ENCODE assay signal across 17 cellular contexts in the genomic region with DNA sequence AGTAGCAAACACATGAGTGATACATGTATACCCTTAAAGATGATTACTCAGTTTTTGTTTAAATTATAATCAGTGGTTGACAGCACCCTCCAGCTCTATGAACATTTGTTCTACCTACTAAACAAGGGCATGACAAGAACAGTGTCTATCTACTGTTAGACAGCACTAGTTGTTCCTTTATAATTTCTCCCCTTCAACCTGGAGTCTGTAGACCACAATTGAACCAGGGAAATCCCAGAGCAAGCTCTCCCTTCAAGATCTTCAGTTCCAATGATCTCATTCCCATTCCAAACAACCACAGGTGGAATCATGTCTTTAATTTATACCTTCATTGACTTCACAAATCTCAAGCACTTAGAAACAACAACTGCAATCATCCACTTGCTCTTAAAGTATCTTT.
DNase-seq lines count a peak whose midpoint lies in the region; ATAC-seq and TF ChIP-seq lines count a peak whose summit lies in the region.
"Had no signal": no experiment of that assay in that cellular context is flagged by ENCODE, and none has a peak within 500 bp of the region (broad histone marks: within the 10 kb centered on the region; RNA-seq: fewer than 3 reads in every experiment).

No MANE protein-coding gene starts in this region.

- H3K27me3 ChIP-seq in AG04450 (ENCODE audit: control insufficient read depth, insufficient read depth, low read length) = no peaks in the 10 kb centered on the region
- H3K27me3 ChIP-seq: BLaER1 treated with 17β-estradiol and CSF1 and Interleukin-3, amounts not matched to agents 10 nM and 100 nM had no signal

- TF ChIP-seq CTCF in AG04450 (IDR thresholded peaks at IDR 0.05; ENCODE audit: low read depth, low read length) (no peak), fibroblast of villous mesenchyme (IDR thresholded peaks at IDR 0.05; ENCODE audit: insufficient read depth, low read depth, low read length) (no peak)

- H3K4me1 Mint-ChIP-seq in stimulated activated naive B cell treated with anti-CD40 and anti-IgM and Interleukin-4, amounts not matched to agents 10 μg/mL and 1 μg/mL and 100 μg/mL, for 72 hours = no peaks in the 10 kb centered on the region
- H3K4me1 Mint-ChIP-seq: CD8-positive, alpha-beta memory T cell had no signal

- H3K4me3 ChIP-seq in AG04450 (ENCODE audit: low read depth, low read length) = no peak overlapping the region
- no peak overlapping the region for H3K4me3 ChIP-seq in fibroblast of villous mesenchyme (ENCODE audit: low read depth, low read length)
- H3K4me3 ChIP-seq: BLaER1 treated with 17β-estradiol and CSF1 and Interleukin-3, amounts not matched to agents 10 nM and 100 nM had no signal

- H3K27ac ChIP-seq in AG04450 (ENCODE audit: low read depth, low read length) = peak overlapping the region; percentile 74
- H3K27ac ChIP-seq: BLaER1 treated with 17β-estradiol and CSF1 and Interleukin-3, amounts not matched to agents 10 nM and 100 nM had no signal

- no peaks in the 10 kb centered on the region for H3K27me3 Mint-ChIP-seq in stimulated activated naive B cell treated with anti-CD40 and anti-IgM and Interleukin-4, amounts not matched to agents 10 μg/mL and 1 μg/mL and 100 μg/mL, for 72 hours

- peak; percentile 24 for DNase-seq in AG04450 (ENCODE audit: low read depth, low spot score)
- peak; percentile 4 for DNase-seq in NCI-H226
- DNase-seq in fibroblast of villous mesenchyme (ENCODE audit: low read depth) = peak; percentile 3
- DNase-seq in myocyte (ENCODE audit: low read depth) = peak; percentile 56
- DNase-seq in NCI-H524 (lab: John Stamatoyannopoulos, UW) = no peak
- no peak for DNase-seq in stimulated activated CD8-positive, alpha-beta memory T cell treated with anti-CD3 and anti-CD28 coated beads, Interleukin-4, amount 100 ng/mL, for 48 hours
- no peak for DNase-seq in stimulated activated naive B cell treated with anti-CD40 and anti-IgM and Interleukin-4, amounts not matched to agents 10 μg/mL and 1 μg/mL and 100 μg/mL, for 72 hours
- DNase-seq in amygdala (lab: John Stamatoyannopoulos, UW) = no peak
- DNase-seq: CD8-positive, alpha-beta memory T cell; DND-41; NCI-H187; NCI-H446 treated with DMSO at 0.1 percent for 48 hours; NCI-H748 treated with DMSO at 0.1 percent for 48 hours; OCI-M1; RPMI8226; SIG-M5 had no signal

- CTCF ChIA-PET in AG04450 (lab: Charles Lee) = interaction anchor here (0.8 kb wide), 1 partner anchor 897 kb away, joined by 3 read pairs; no protein-coding TSS in a partner anchor

- POLR2A ChIA-PET in AG04450 (lab: Yijun Ruan, JAX) = interaction anchor here (0.7 to 2.0 kb wide), 4 partner anchors 39 to 398 kb away, joined by 3 to 17 read pairs (median 4); no protein-coding TSS in a partner anchor

- H3K36me3 Mint-ChIP-seq in stimulated activated naive B cell treated with anti-CD40 and anti-IgM and Interleukin-4, amounts not matched to agents 10 μg/mL and 1 μg/mL and 100 μg/mL, for 72 hours = no peaks in the 10 kb centered on the region

- H3K9me3 Mint-ChIP-seq in stimulated activated naive B cell treated with anti-CD40 and anti-IgM and Interleukin-4, amounts not matched to agents 10 μg/mL and 1 μg/mL and 100 μg/mL, for 72 hours = no peaks in the 10 kb centered on the region
- H3K9me3 Mint-ChIP-seq: CD8-positive, alpha-beta memory T cell had no signal

- ATAC-seq in stimulated activated naive B cell treated with anti-CD40 and anti-IgM and Interleukin-4, amounts not matched to agents 10 μg/mL and 1 μg/mL and 100 μg/mL, for 72 hours (replicated peaks) = no peak

- no peak overlapping the region for H3K4me3 Mint-ChIP-seq in stimulated activated naive B cell treated with anti-CD40 and anti-IgM and Interleukin-4, amounts not matched to agents 10 μg/mL and 1 μg/mL and 100 μg/mL, for 72 hours
- H3K4me3 Mint-ChIP-seq: CD8-positive, alpha-beta memory T cell had no signal

- H3K27ac Mint-ChIP-seq in stimulated activated naive B cell treated with anti-CD40 and anti-IgM and Interleukin-4, amounts not matched to agents 10 μg/mL and 1 μg/mL and 100 μg/mL, for 72 hours = no peak overlapping the region
- H3K27ac Mint-ChIP-seq: CD8-positive, alpha-beta memory T cell had no signal

- no peaks in the 10 kb centered on the region for H3K9me3 ChIP-seq in AG04450 (ENCODE audit: control insufficient read depth, insufficient read depth, low read length)
- H3K9me3 ChIP-seq: BLaER1 treated with 17β-estradiol and CSF1 and Interleukin-3, amounts not matched to agents 10 nM and 100 nM had no signal

Comparison
In these comparisons a context has a peak if more than half of its experiments do, and no peak if none do; other contexts are left out.
1. DNase-seq: peak in AG04450 (single experiment), NCI-H226 (single experiment), fibroblast of villous mesenchyme (single experiment) and myocyte (single experiment); none in NCI-H524 (0 of 2), stimulated activated CD8-positive, alpha-beta memory T cell treated with anti-CD3 and anti-CD28 coated beads, Interleukin-4, amount 100 ng/mL, for 48 hours (single experiment), stimulated activated naive B cell treated with anti-CD40 and anti-IgM and Interleukin-4, amounts not matched to agents 10 μg/mL and 1 μg/mL and 100 μg/mL, for 72 hours (single experiment) and amygdala (0 of 56).